ENCODE assay signal across 8 cellular contexts in genomic region chr19:18832331-18833140, GRCh38. TPM values are rescaled to one million over a fixed set of nuclear protein-coding genes. Genes with fewer than 3 reads are reported as not detected.
DNase-seq lines count a peak whose midpoint lies in the region; ATAC-seq, FAIRE-seq and TF ChIP-seq lines count a peak whose summit lies in the region.

No MANE protein-coding gene starts in this region.

- H3K4me1 ChIP-seq in PC-3 (ENCODE audit: insufficient read depth, low read length), result peaks cover 7% of the 10 kb centered on the region; the same call in 1 of the 2 replicates
- H3K4me1 ChIP-seq in left lung, result peaks cover 23 to 52% of the 10 kb centered on the region in 2 donors
- peaks cover 37% of the 10 kb centered on the region for H3K4me1 ChIP-seq in stomach smooth muscle (ENCODE audit: control insufficient read depth, insufficient read depth, low read length)

- no peaks in the 10 kb centered on the region for H3K9me2 ChIP-seq in PC-3 (replicated peaks; ENCODE audit: low read length)

- POLR2A ChIA-PET in PC-3 (lab: Charles Lee; ENCODE audit: unreplicated experiment), result no interaction called here

- BruUV-seq in PC-3 (replicated peaks; lab: Mats Ljungman, UMichigan), result TSS peak; percentile 46

- peak overlapping the region; percentile 100 for H3K4me2 ChIP-seq in PC-3 (ENCODE audit: low read length)

- intact Hi-C loops in PC-3 (cut with micrococcal nuclease), result no loop called here
- intact Hi-C loops in left lung (cut with DNase I), result no loop called here

- DNase-seq in activated effector memory CD4-positive, alpha-beta T cell treated with anti-CD3 and anti-CD28 coated beads, Interleukin-2, amount 50 U/mL, for 16 hours, result peak; percentile 76
- DNase-seq in activated effector memory CD4-positive, alpha-beta T cell treated with Interleukin-2 at 50 U/mL for 16 hours, result no peak
- DNase-seq in PC-3, result peak; percentile 16
- DNase-seq in bronchial epithelial cell (ENCODE audit: low read depth), result no peak
- peak in 1 of 2 donors; percentile 73 for DNase-seq in left lung
- DNase-seq in cerebellar cortex (ENCODE audit: low spot score), result no peak

- CTCF ChIA-PET in PC-3 (lab: Charles Lee), result interaction anchor here (0.5 kb wide), 1 partner anchor 11 kb away, joined by 14 read pairs; no protein-coding TSS in a partner anchor

- H3K4me3 ChIP-seq in PC-3 (ENCODE audit: low read length), result peak overlapping the region; percentile 99
- H3K4me3 ChIP-seq in bronchial epithelial cell (ENCODE audit: low read depth, low read length), result peak overlapping the region; percentile 65
- peak overlapping the region; percentile 88 to 93 for H3K4me3 ChIP-seq in left lung
- peak overlapping the region; percentile 84 to 86 for H3K4me3 ChIP-seq in stomach smooth muscle (ENCODE audit: low read length in 2 of 2)

- H3K27ac ChIP-seq in PC-3 (ENCODE audit: low read length) (no peak overlapping the region), left lung (peak overlapping the region; percentile 85), stomach smooth muscle (ENCODE audit: low read length) (no peak overlapping the region)

- H4K20me1 ChIP-seq in PC-3 (ENCODE audit: low read length), result peaks cover 51% of the 10 kb centered on the region

- H3F3A ChIP-seq in PC-3 (ENCODE audit: low read length, unreplicated experiment), result no peaks in the 10 kb centered on the region

- H3K79me2 ChIP-seq in PC-3 (ENCODE audit: low read length), result peaks cover 58% of the 10 kb centered on the region

- H3K27me3 ChIP-seq in PC-3 (ENCODE audit: low read length), result no peaks in the 10 kb centered on the region
- H3K27me3 ChIP-seq in bronchial epithelial cell (ENCODE audit: control insufficient read depth, insufficient read depth, low read length), result no peaks in the 10 kb centered on the region
- H3K27me3 ChIP-seq in left lung, result peaks cover 0 to 6% of the 10 kb centered on the region in 2 donors
- H3K27me3 ChIP-seq in stomach smooth muscle (ENCODE audit: control insufficient read depth in 1 of 2, insufficient read depth in 2 of 2, low read length in 2 of 2), result no peaks in the 10 kb centered on the region

- no peak overlapping the region for H2AFZ ChIP-seq in PC-3 (ENCODE audit: low read length)

- ATAC-seq in HG02852 (IDR thresholded peaks at IDR 0.05; ENCODE audit: unreplicated experiment) (peak; percentile 30), PC-3 (peak; percentile 40), left lung (peak; percentile 25)

- TF ChIP-seq CTCF in PC-3 (conservative IDR thresholded peaks at IDR 0.05; ENCODE audit: low read depth, low read length), result 0 out of 2 replicates have a peak, but pooled peaks have one; percentile 28
- peak; percentile 32 for TF ChIP-seq CTCF in bronchial epithelial cell (IDR thresholded peaks at IDR 0.05; ENCODE audit: insufficient read depth, low read length, severe bottlenecking)
- TF ChIP-seq CTCF in left lung (IDR thresholded peaks at IDR 0.05), result no peak

- H3K9me3 ChIP-seq in PC-3 (ENCODE audit: low read length) (no peaks in the 10 kb centered on the region), left lung (no peaks in the 10 kb centered on the region), stomach smooth muscle (ENCODE audit: control insufficient read depth in 2 of 2, low read length in 2 of 2) (peaks cover 0 to 4% of the 10 kb centered on the region in 2 donors)

- no peak for FAIRE-seq in bronchial epithelial cell (lab: Jason Lieb, UNC)

- H3K36me3 ChIP-seq in PC-3 (ENCODE audit: low read depth, low read length), result peaks cover 8% of the 10 kb centered on the region
- H3K36me3 ChIP-seq in bronchial epithelial cell (ENCODE audit: control insufficient read depth, insufficient read depth, low read length), result peaks cover 2% of the 10 kb centered on the region
- H3K36me3 ChIP-seq in left lung, result peaks cover 0 to 11% of the 10 kb centered on the region in 2 donors
- H3K36me3 ChIP-seq in stomach smooth muscle (ENCODE audit: control insufficient read depth in 2 of 2, insufficient read depth in 2 of 2, low read length in 2 of 2), result peaks cover 2 to 5% of the 10 kb centered on the region in 2 donors

- H3K9ac ChIP-seq in PC-3 (ENCODE audit: low read length) (peak overlapping the region; percentile 97), stomach smooth muscle (ENCODE audit: low read length in 2 of 2) (peak overlapping the region; percentile 87 to 93)

RNA-seq across cellular contexts. Expression of gene UPF1, which starts 0.8 kb away (rescaled TPM):
- 97.1 and 155 TPM in 2 replicates for total RNA-seq in PC-3 (2014; rRNA removed)
- total RNA-seq in bronchial epithelial cell, result 80.9 and 82.9 TPM in 2 replicates
- total RNA-seq in left lung, result 10 to 100 TPM; 66.9 to 80.9 TPM

RNA-seq across cellular contexts. Expression of gene COMP, which starts 41.4 kb away (rescaled TPM):
- total RNA-seq in PC-3 (2014; rRNA removed), result 0.04 TPM in 1 of 2 replicates, not detected in the other
- total RNA-seq in bronchial epithelial cell, result not detected in 2 replicates
- 10 to 100 TPM in 1 of 2 donors, 1 to 10 TPM in 1; 1.9 to 47.7 TPM for total RNA-seq in left lung

Comparison
In these comparisons a context has a peak if more than half of its experiments do, and no peak if none do; other contexts are left out.
1. DNase-seq: peak in activated effector memory CD4-positive, alpha-beta T cell treated with anti-CD3 and anti-CD28 coated beads, Interleukin-2, amount 50 U/mL, for 16 hours (single experiment) and PC-3 (single experiment); none in activated effector memory CD4-positive, alpha-beta T cell treated with Interleukin-2 at 50 U/mL for 16 hours (single experiment), bronchial epithelial cell (single experiment) and cerebellar cortex (single experiment).
2. H3K27ac ChIP-seq: peak in left lung (2 of 2); none in PC-3 (single experiment) and stomach smooth muscle (single experiment).
3. CTCF ChIP-seq: peak in PC-3 (single experiment) and bronchial epithelial cell (single experiment); none in left lung (0 of 2).
4. Peak in every context shown above with its lines, with median percentiles within 50 percentile points of each other: ATAC-seq and H3K4me3 ChIP-seq.